14 cellular contexts compared by ENCODE assay signal in genomic region chr16:67676939-67677338, GRCh38. TPM values are rescaled to one million over a fixed set of nuclear protein-coding genes. Genes with fewer than 3 reads are reported as not detected.
"Had no signal": no experiment of that assay in that cellular context is flagged by ENCODE, and none has a peak within 500 bp of the region (broad histone marks: within the 10 kb centered on the region; RNA-seq: fewer than 3 reads in every experiment).

No MANE protein-coding gene starts in this region.

- H3K36me3 ChIP-seq: right atrium auricular region, uterus had no signal

- ATAC-seq: activated CD4-positive, CD25-positive, alpha-beta regulatory T cell treated with anti-CD3 and anti-CD28 coated beads, Interleukin-2, amount 50 U/mL, for 24 hours; natural killer cell treated with Interleukin-12 subunit alpha and Interleukin-12 subunit beta and Interleukin-15 and Interleukin-18, amount 100 ng/mL, for 72 hours; stimulated activated naive CD8-positive, alpha-beta T cell treated with anti-CD3 and anti-CD28 coated beads, Interleukin-15, amount 100 ng/mL, for 72 hours had no signal

- H3K27ac ChIP-seq: right atrium auricular region, testis, uterus had no signal

- H3K4me1 ChIP-seq: uterus had no signal

- H3K27me3 ChIP-seq: right atrium auricular region, testis, uterus had no signal

- DNase-seq: activated CD4-positive, alpha-beta T cell treated with anti-CD3 and anti-CD28 coated beads, Interleukin-2, amount 50 U/mL, for 1 hour; activated CD8-positive, alpha-beta memory T cell treated with anti-CD3 and anti-CD28 coated beads for 24 hours; activated gamma-delta T cell treated with Interleukin-2 at 50 U/mL for 16 hours; amygdala; cortex of kidney; effector memory CD4-positive, alpha-beta T cell; nucleus accumbens; stimulated activated naive CD8-positive, alpha-beta T cell treated with anti-CD3 and anti-CD28 coated beads, Interleukin-15, amount 100 ng/mL, for 72 hours; testis; uterus had no signal

- H3K9me3 ChIP-seq: right atrium auricular region, testis, uterus had no signal

- H3K4me3 ChIP-seq: right atrium auricular region, testis, uterus had no signal

RNA-seq across cellular contexts. Expression of gene CARMIL2, which starts 32.0 kb away (rescaled TPM):
- total RNA-seq: skeletal muscle tissue had no signal
